1 cellular context compared by ENCODE assay signal in the genomic region with DNA sequence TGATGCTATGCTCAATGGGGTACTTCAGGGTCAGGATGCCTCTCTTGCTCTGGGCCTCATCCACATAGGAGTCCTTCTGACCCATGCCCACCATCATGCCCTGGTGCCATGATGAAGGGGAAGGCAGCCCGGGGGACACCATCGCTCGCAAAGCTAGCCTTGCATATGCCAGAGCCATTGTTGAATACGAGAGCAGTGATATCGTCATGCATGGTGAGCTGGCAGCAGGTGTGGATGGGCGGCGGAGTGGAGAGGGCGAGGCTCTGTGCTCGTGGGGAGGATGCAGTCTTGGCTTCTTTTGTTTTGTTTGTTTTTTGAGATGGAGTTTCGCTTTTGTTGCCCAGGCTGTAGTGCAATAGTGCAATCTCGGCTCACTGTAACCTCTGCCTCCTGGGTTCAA.
TF ChIP-seq lines count a peak whose summit lies in the region.

No MANE protein-coding gene starts in this region.

TF ChIP-seq in H1, 55 proteins besides CTCF, POLR2A, EP300 and RAD21:
- TF ChIP-seq, protein P1, sequence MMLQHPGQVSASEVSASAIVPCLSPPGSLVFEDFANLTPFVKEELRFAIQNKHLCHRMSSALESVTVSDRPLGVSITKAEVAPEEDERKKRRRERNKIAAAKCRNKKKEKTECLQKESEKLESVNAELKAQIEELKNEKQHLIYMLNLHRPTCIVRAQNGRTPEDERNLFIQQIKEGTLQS (IDR thresholded peaks at IDR 0.05; ENCODE audit: insufficient read depth, low read depth, low read length): no peak
- no peak for TF ChIP-seq SIRT6 (IDR thresholded peaks at IDR 0.05; ENCODE audit: low read length)
- TF ChIP-seq BRCA1 (IDR thresholded peaks at IDR 0.05; ENCODE audit: low read depth, low read length): no peak
- no peak for TF ChIP-seq NANOG (IDR thresholded peaks at IDR 0.05; ENCODE audit: insufficient read depth, low read depth, low read length, poor library complexity, severe bottlenecking)
- no peak for TF ChIP-seq SIX5 (IDR thresholded peaks at IDR 0.05; ENCODE audit: low read depth, low read length)
- no peak for TF ChIP-seq SP1 (IDR thresholded peaks at IDR 0.05; ENCODE audit: low read depth, low read length)
- TF ChIP-seq SP2 (IDR thresholded peaks at IDR 0.05; ENCODE audit: low read length): no peak
- TF ChIP-seq RXRA (IDR thresholded peaks at IDR 0.05; ENCODE audit: insufficient read depth, low read depth, low read length): no peak
- TF ChIP-seq KDM5A (IDR thresholded peaks at IDR 0.05; ENCODE audit: low read length): no peak
- no peak for TF ChIP-seq CHD1 (IDR thresholded peaks at IDR 0.05; ENCODE audit: low read depth, low read length)
- TF ChIP-seq JUN (IDR thresholded peaks at IDR 0.05; ENCODE audit: low read depth, low read length): no peak
- TF ChIP-seq, protein P2, sequence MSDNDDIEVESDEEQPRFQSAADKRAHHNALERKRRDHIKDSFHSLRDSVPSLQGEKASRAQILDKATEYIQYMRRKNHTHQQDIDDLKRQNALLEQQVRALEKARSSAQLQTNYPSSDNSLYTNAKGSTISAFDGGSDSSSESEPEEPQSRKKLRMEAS (IDR thresholded peaks at IDR 0.05): no peak
- no peak for TF ChIP-seq CBX8 (IDR thresholded peaks at IDR 0.05; ENCODE audit: borderline replicate concordance, low read depth, low read length)
- TF ChIP-seq PHF8 (conservative IDR thresholded peaks at IDR 0.05; ENCODE audit: low read depth, low read length): no peak
